ENCODE assay signal across 22 cellular contexts in the genomic region with DNA sequence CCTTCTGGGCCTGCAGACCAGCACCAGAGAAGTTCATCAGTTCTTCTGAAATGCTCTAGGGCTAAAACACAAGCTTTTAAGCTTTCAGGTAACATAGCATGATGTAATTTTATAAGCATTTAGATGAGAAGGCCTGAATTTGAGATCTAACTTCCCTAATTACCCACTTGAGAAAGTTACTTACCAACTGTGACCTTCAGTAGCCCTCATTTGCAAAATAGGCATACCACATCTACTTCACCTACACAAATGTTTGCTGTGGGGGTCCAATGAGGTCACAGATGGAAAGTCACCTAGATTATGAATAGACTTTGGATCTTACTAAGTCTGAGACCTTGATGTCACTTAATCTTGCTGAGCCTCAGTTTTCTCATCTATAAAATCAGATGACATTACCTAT.
DNase-seq lines count a peak whose midpoint lies in the region; ATAC-seq and TF ChIP-seq lines count a peak whose summit lies in the region.
"Had no signal": no experiment of that assay in that cellular context is flagged by ENCODE, and none has a peak within 500 bp of the region (broad histone marks: within the 10 kb centered on the region; RNA-seq: fewer than 3 reads in every experiment).

No MANE protein-coding gene starts in this region.

- H3K4me3 Mint-ChIP-seq in stimulated activated naive CD8-positive, alpha-beta T cell treated with anti-CD3 and anti-CD28 coated beads, Interleukin-15, amount 100 ng/mL, for 72 hours, result no peak overlapping the region
- H3K4me3 Mint-ChIP-seq in stimulated activated naive B cell treated with anti-CD40 and anti-IgM and Interleukin-4, amounts not matched to agents 10 μg/mL and 1 μg/mL and 100 μg/mL, for 72 hours, result no peak overlapping the region
- H3K4me3 Mint-ChIP-seq: CD4-positive, alpha-beta memory T cell had no signal

- H3K9me3 ChIP-seq in OCI-LY1 (ENCODE audit: low read length), result no peaks in the 10 kb centered on the region
- H3K9me3 ChIP-seq: A549 had no signal

- no peaks in the 10 kb centered on the region for H4K20me1 ChIP-seq in OCI-LY1 (ENCODE audit: insufficient read depth, low read length)

- H3K4me2 ChIP-seq in OCI-LY1 (ENCODE audit: low read length), result no peak overlapping the region
- H3K4me2 ChIP-seq: A549 had no signal

- no peaks in the 10 kb centered on the region for H3K4me1 Mint-ChIP-seq in stimulated activated naive CD8-positive, alpha-beta T cell treated with anti-CD3 and anti-CD28 coated beads, Interleukin-15, amount 100 ng/mL, for 72 hours
- peaks cover 10 to 28% of the 10 kb centered on the region in 2 donors for H3K4me1 Mint-ChIP-seq in stimulated activated naive B cell treated with anti-CD40 and anti-IgM and Interleukin-4, amounts not matched to agents 10 μg/mL and 1 μg/mL and 100 μg/mL, for 72 hours
- H3K4me1 Mint-ChIP-seq: CD4-positive, alpha-beta memory T cell had no signal

- peaks cover 57% of the 10 kb centered on the region for H3K36me3 ChIP-seq in OCI-LY1 (ENCODE audit: insufficient read depth, low read length)

- H3K9me3 Mint-ChIP-seq in stimulated activated naive CD8-positive, alpha-beta T cell treated with anti-CD3 and anti-CD28 coated beads, Interleukin-15, amount 100 ng/mL, for 72 hours, result no peaks in the 10 kb centered on the region
- H3K9me3 Mint-ChIP-seq in stimulated activated naive B cell treated with anti-CD40 and anti-IgM and Interleukin-4, amounts not matched to agents 10 μg/mL and 1 μg/mL and 100 μg/mL, for 72 hours, result no peaks in the 10 kb centered on the region
- H3K9me3 Mint-ChIP-seq: CD4-positive, alpha-beta memory T cell had no signal

- DNase-seq in stimulated activated naive CD8-positive, alpha-beta T cell treated with anti-CD3 and anti-CD28 coated beads, Interleukin-15, Interleukin-2, amounts not matched to agents 100 U/mL and 50 U/mL, for 24 hours, result no peak
- DNase-seq in stimulated activated naive CD8-positive, alpha-beta T cell treated with anti-CD3 and anti-CD28 coated beads, Interleukin-15, amount 100 ng/mL, for 72 hours, result no peak
- DNase-seq in germinal center (ENCODE audit: low spot score), result peak; percentile 44
- DNase-seq in stimulated activated naive B cell treated with anti-CD40 and anti-IgM and Interleukin-4, amounts not matched to agents 10 μg/mL and 1 μg/mL and 100 μg/mL, for 72 hours, result no peak
- DNase-seq in cortex of kidney (lab: John Stamatoyannopoulos, UW), result no peak
- no peak for DNase-seq in globus pallidus (ENCODE audit: low spot score)
- DNase-seq: 8988T; ACHN; AML-193; C1 segment of cervical spinal cord; Calu3; CD4-positive, alpha-beta memory T cell; COR-L47; DMS153; DND-41; GM23248; H7; HCEC 1CT had no signal

- peak; percentile 14 for ATAC-seq in stimulated activated naive CD8-positive, alpha-beta T cell treated with anti-CD3 and anti-CD28 coated beads, Interleukin-15, Interleukin-2, amounts not matched to agents 100 U/mL and 50 U/mL, for 24 hours
- no peak for ATAC-seq in stimulated activated naive CD8-positive, alpha-beta T cell treated with anti-CD3 and anti-CD28 coated beads, Interleukin-15, amount 100 ng/mL, for 72 hours
- ATAC-seq in stimulated activated naive B cell treated with anti-CD40 and anti-IgM and Interleukin-4, amounts not matched to agents 10 μg/mL and 1 μg/mL and 100 μg/mL, for 72 hours (replicated peaks), result peak; percentile 27 to 52
- no peak for ATAC-seq in GM21529 (IDR thresholded peaks at IDR 0.05; ENCODE audit: unreplicated experiment)
- ATAC-seq: A549, GM12878 had no signal

- peak overlapping the region; percentile 22 for H3K27ac ChIP-seq in OCI-LY1 (ENCODE audit: low read depth, low read length, poor library complexity, severe bottlenecking)
- H3K27ac ChIP-seq: A549, GM23248 had no signal

- H3F3A ChIP-seq in OCI-LY1 (ENCODE audit: insufficient read depth, low read length), result no peaks in the 10 kb centered on the region

- H3K4me3 ChIP-seq in OCI-LY1 (ENCODE audit: low read depth, low read length, poor library complexity, severe bottlenecking), result no peak overlapping the region
- H3K4me3 ChIP-seq: A549, GM12878, GM23248 had no signal

- no peak overlapping the region for H3K27ac Mint-ChIP-seq in stimulated activated naive CD8-positive, alpha-beta T cell treated with anti-CD3 and anti-CD28 coated beads, Interleukin-15, amount 100 ng/mL, for 72 hours
- H3K27ac Mint-ChIP-seq in stimulated activated naive B cell treated with anti-CD40 and anti-IgM and Interleukin-4, amounts not matched to agents 10 μg/mL and 1 μg/mL and 100 μg/mL, for 72 hours, result no peak overlapping the region
- H3K27ac Mint-ChIP-seq: CD4-positive, alpha-beta memory T cell had no signal

- no peaks in the 10 kb centered on the region for H3K9me2 ChIP-seq in OCI-LY1 (ENCODE audit: low read depth, low read length)

- H3K27me3 ChIP-seq in OCI-LY1 (ENCODE audit: insufficient read depth, low read length), result no peaks in the 10 kb centered on the region

- no peaks in the 10 kb centered on the region for H3K79me2 ChIP-seq in OCI-LY1 (ENCODE audit: insufficient read depth, low read length)

- H3K4me1 ChIP-seq in OCI-LY1 (ENCODE audit: insufficient read depth, low read length, severe bottlenecking), result no peaks in the 10 kb centered on the region
- H3K4me1 ChIP-seq: A549 had no signal

- no peak for TF ChIP-seq CTCF in OCI-LY1 (IDR thresholded peaks at IDR 0.05; ENCODE audit: low read length)

- H2AFZ ChIP-seq in OCI-LY1 (ENCODE audit: low read length), result no peak overlapping the region
- H2AFZ ChIP-seq: GM23248 had no signal

- H3K9ac ChIP-seq in OCI-LY1 (ENCODE audit: low read length), result no peak overlapping the region
- H3K9ac ChIP-seq: GM23248 had no signal

- H3K27me3 Mint-ChIP-seq in stimulated activated naive CD8-positive, alpha-beta T cell treated with anti-CD3 and anti-CD28 coated beads, Interleukin-15, amount 100 ng/mL, for 72 hours, result no peaks in the 10 kb centered on the region
- H3K27me3 Mint-ChIP-seq in stimulated activated naive B cell treated with anti-CD40 and anti-IgM and Interleukin-4, amounts not matched to agents 10 μg/mL and 1 μg/mL and 100 μg/mL, for 72 hours, result no peaks in the 10 kb centered on the region
- H3K27me3 Mint-ChIP-seq: CD4-positive, alpha-beta memory T cell had no signal

- peaks cover 44 to 51% of the 10 kb centered on the region in 2 donors for H3K36me3 Mint-ChIP-seq in stimulated activated naive B cell treated with anti-CD40 and anti-IgM and Interleukin-4, amounts not matched to agents 10 μg/mL and 1 μg/mL and 100 μg/mL, for 72 hours

Comparison
In these comparisons a context has a peak if more than half of its experiments do, and no peak if none do; other contexts are left out.
1. ATAC-seq: peak in stimulated activated naive CD8-positive, alpha-beta T cell treated with anti-CD3 and anti-CD28 coated beads, Interleukin-15, Interleukin-2, amounts not matched to agents 100 U/mL and 50 U/mL, for 24 hours (single experiment) and stimulated activated naive B cell treated with anti-CD40 and anti-IgM and Interleukin-4, amounts not matched to agents 10 μg/mL and 1 μg/mL and 100 μg/mL, for 72 hours (2 of 2); none in stimulated activated naive CD8-positive, alpha-beta T cell treated with anti-CD3 and anti-CD28 coated beads, Interleukin-15, amount 100 ng/mL, for 72 hours (single experiment) and GM21529 (single experiment).